ENCODE assay signal across 9 cellular contexts in genomic region chr9:34665109-34665380, GRCh38. TPM values are rescaled to one million over a fixed set of nuclear protein-coding genes. Genes with fewer than 3 reads are reported as not detected.
A peak's percentile ranks its signal among the peaks of the same experiment; 100 is the strongest.
DNase-seq lines count a peak whose midpoint lies in the region; ATAC-seq and TF ChIP-seq lines count a peak whose summit lies in the region.
"Had no signal": no experiment of that assay in that cellular context is flagged by ENCODE, and none has a peak within 500 bp of the region (broad histone marks: within the 10 kb centered on the region; RNA-seq: fewer than 3 reads in every experiment).

No MANE protein-coding gene starts in this region.

- H3K27ac Mint-ChIP-seq in CD4-positive, alpha-beta T cell = peak overlapping the region; percentile 99
- H3K27ac Mint-ChIP-seq in activated CD4-positive, alpha-beta memory T cell treated with anti-CD3 and anti-CD28 coated beads, Interleukin-2, amount 10 ng/mL, durations not matched to agents 7 days and 5 days = peak overlapping the region; percentile 80

- POLR2A ChIA-PET in CD4-positive, alpha-beta T cell (lab: Charles Lee) = interaction anchor here (0.6 to 4.7 kb wide), 8 partner anchors 8 to 452 kb away, joined by 3 to 54 read pairs (median 6); partner anchors contain the start of genes DCTN3, GALT and SIGMAR1
- POLR2A ChIA-PET in activated CD4-positive, alpha-beta memory T cell treated with anti-CD3 and anti-CD28 coated beads, Interleukin-2, amount 10 ng/mL, durations not matched to agents 7 days and 5 days (lab: Charles Lee) = interaction anchor here (0.7 to 12.4 kb wide), 12 partner anchors 8 to 1663 kb away, joined by 3 to 162 read pairs (median 3); partner anchors contain the start of genes DCTN3, DNAI1, FAM219A and GALT
- POLR2A ChIA-PET in HEK293T (lab: Yijun Ruan, JAX) = interaction anchor here (0.7 to 1.8 kb wide), 3 partner anchors 18 to 38 kb away, joined by 3 to 11 read pairs (median 3); partner anchors contain the start of genes GALT and SIGMAR1

- H3K27ac ChIP-seq in CD4-positive, alpha-beta T cell (ENCODE audit: low read depth, low read length) = peak overlapping the region; percentile 64
- H3K27ac ChIP-seq in transverse colon = peak overlapping the region; percentile 96 to 100 (median 98)

- H3K36me3 ChIP-seq in HAP-1 (replicated peaks) = no peaks in the 10 kb centered on the region
- no peaks in the 10 kb centered on the region for H3K36me3 ChIP-seq in kidney epithelial cell (ENCODE audit: control insufficient read depth, insufficient read depth, low read length)
- no peaks in the 10 kb centered on the region for H3K36me3 ChIP-seq in transverse colon

- H3K27me3 ChIP-seq in CD4-positive, alpha-beta T cell (ENCODE audit: control insufficient read depth, insufficient read depth, low read length) = no peaks in the 10 kb centered on the region
- H3K27me3 ChIP-seq in HAP-1 (ENCODE audit: low read depth) (no peaks in the 10 kb centered on the region), kidney epithelial cell (ENCODE audit: control insufficient read depth, insufficient read depth, low read length) (no peaks in the 10 kb centered on the region), transverse colon (no peaks in the 10 kb centered on the region)

- TF ChIP-seq CTCF in CD4-positive, alpha-beta T cell (IDR thresholded peaks at IDR 0.05) = no peak
- no peak for TF ChIP-seq CTCF in kidney epithelial cell (IDR thresholded peaks at IDR 0.05; ENCODE audit: insufficient read depth, low read length, poor library complexity, severe bottlenecking)
- TF ChIP-seq CTCF in transverse colon (IDR thresholded peaks at IDR 0.05) = no peak

- CTCF ChIA-PET in CD4-positive, alpha-beta T cell (lab: Charles Lee) = interaction anchor here (0.8 to 6.7 kb wide), 8 partner anchors 17 to 452 kb away, joined by 3 to 57 read pairs (median 5); partner anchors contain the start of genes GALT and SIGMAR1
- CTCF ChIA-PET in activated CD4-positive, alpha-beta memory T cell treated with anti-CD3 and anti-CD28 coated beads, Interleukin-2, amount 10 ng/mL, durations not matched to agents 7 days and 5 days (lab: Charles Lee) = interaction anchor here (0.5 to 9.6 kb wide), 7 partner anchors 17 to 598 kb away, joined by 3 to 125 read pairs (median 3); partner anchors contain the start of genes GALT, IL11RA and SIGMAR1
- CTCF ChIA-PET in HEK293T (lab: Yijun Ruan, JAX) = interaction anchor here (1.3 kb wide), 1 partner anchor 22 kb away, joined by 3 read pairs; no protein-coding TSS in a partner anchor

- H3K9me3 ChIP-seq in CD4-positive, alpha-beta T cell (ENCODE audit: control insufficient read depth, low read length) = peaks cover 7% of the 10 kb centered on the region
- no peaks in the 10 kb centered on the region for H3K9me3 ChIP-seq in HAP-1
- H3K9me3 ChIP-seq in transverse colon = no peaks in the 10 kb centered on the region

- peaks cover 7% of the 10 kb centered on the region for H3K4me1 ChIP-seq in HAP-1
- H3K4me1 ChIP-seq in transverse colon = peaks cover 10 to 17% (median 15%) of the 10 kb centered on the region in 4 donors

- H3K4me3 Mint-ChIP-seq in CD4-positive, alpha-beta T cell = peak overlapping the region; percentile 97
- peak overlapping the region; percentile 85 for H3K4me3 Mint-ChIP-seq in activated CD4-positive, alpha-beta memory T cell treated with anti-CD3 and anti-CD28 coated beads, Interleukin-2, amount 10 ng/mL, durations not matched to agents 7 days and 5 days

- 1% methylated on average over 12 of the region's 20 CpGs; no CpG with 5 or more reads in 1 of the 2 donors for WGBS in transverse colon (ENCODE audit: low coverage in 1 of 2), 2 donors

- peak overlapping the region; percentile 31 for H3K4me3 ChIP-seq in HAP-1
- H3K4me3 ChIP-seq in kidney epithelial cell (ENCODE audit: low read depth, low read length) = peak overlapping the region; percentile 56
- H3K4me3 ChIP-seq in transverse colon = peak overlapping the region; percentile 52 to 88 (median 74)

- peaks cover 5% of the 10 kb centered on the region for H3K9me3 Mint-ChIP-seq in CD4-positive, alpha-beta T cell
- peaks cover 8% of the 10 kb centered on the region for H3K9me3 Mint-ChIP-seq in activated CD4-positive, alpha-beta memory T cell treated with anti-CD3 and anti-CD28 coated beads, Interleukin-2, amount 10 ng/mL, durations not matched to agents 7 days and 5 days

- no peak for TF ChIP-seq POLR2A in transverse colon (IDR thresholded peaks at IDR 0.05)

- in situ Hi-C loops in HAP-1 (cut with MboI; ENCODE audit: low sequenced_read_pairs) = no loop called here
- in situ Hi-C loops in transverse colon (cut with MboI; ENCODE audit: low pct_ligation_motif_present in 1 of 4, low pct_unique_long_range_greater_than_20kb in 1 of 4, low sequenced_read_pairs in 3 of 4) = no loop called here

- H3K4me1 Mint-ChIP-seq in CD4-positive, alpha-beta T cell (ENCODE audit: low read depth) = peaks cover 52% of the 10 kb centered on the region
- peaks cover 50% of the 10 kb centered on the region for H3K4me1 Mint-ChIP-seq in activated CD4-positive, alpha-beta memory T cell treated with anti-CD3 and anti-CD28 coated beads, Interleukin-2, amount 10 ng/mL, durations not matched to agents 7 days and 5 days

- H3K27me3 Mint-ChIP-seq in CD4-positive, alpha-beta T cell = no peaks in the 10 kb centered on the region
- H3K27me3 Mint-ChIP-seq in activated CD4-positive, alpha-beta memory T cell treated with anti-CD3 and anti-CD28 coated beads, Interleukin-2, amount 10 ng/mL, durations not matched to agents 7 days and 5 days = no peaks in the 10 kb centered on the region

- DNase-seq in CD4-positive, alpha-beta T cell = no peak
- DNase-seq in HAP-1 (ENCODE audit: low spot score in 2 of 2) (no peak), kidney epithelial cell (ENCODE audit: low read depth) (no peak), transverse colon (no peak), HEK293T (ENCODE audit: extremely low spot score) (no peak), inferior parietal cortex (ENCODE audit: extremely low spot score) (no peak)
- no peak for DNase-seq in activated CD4-positive, alpha-beta memory T cell treated with anti-CD3 and anti-CD28 coated beads, Interleukin-2, amount 10 ng/mL, durations not matched to agents 7 days and 5 days

- peaks cover 63% of the 10 kb centered on the region for H3K36me3 Mint-ChIP-seq in CD4-positive, alpha-beta T cell (ENCODE audit: low read depth)
- peaks cover 37% of the 10 kb centered on the region for H3K36me3 Mint-ChIP-seq in activated CD4-positive, alpha-beta memory T cell treated with anti-CD3 and anti-CD28 coated beads, Interleukin-2, amount 10 ng/mL, durations not matched to agents 7 days and 5 days (ENCODE audit: low read depth)

- ATAC-seq in CD4-positive, alpha-beta T cell (ENCODE audit: poor library complexity) = no peak
- no peak for ATAC-seq in GM21367 (IDR thresholded peaks at IDR 0.05; ENCODE audit: unreplicated experiment)

- TF ChIP-seq EP300 in transverse colon (IDR thresholded peaks at IDR 0.05; ENCODE audit: low read depth) = no peak

- intact Hi-C loops in CD4-positive, alpha-beta T cell (cut with DNase I, micrococcal nuclease) = loop anchor here in 1 of 2 experiments (2.0 to 5.0 kb wide), 4 partner anchors 52 to 437 kb away; partner anchors contain the start of genes DNAI1, DNAJB5, FAM219A and RPP25L
- intact Hi-C loops in transverse colon (cut with DNase I; ENCODE audit: low total_unique reads) = no loop called here

TF ChIP-seq in HEK293T, 16 proteins besides CTCF, POLR2A, EP300 and RAD21:
- no peak for TF ChIP-seq ZNF384 (IDR thresholded peaks at IDR 0.05)

RNA-seq across cellular contexts. Expression of gene CCL27, which starts 2.6 kb away (rescaled TPM):
- total RNA-seq in CD4-positive, alpha-beta T cell = not detected
- total RNA-seq in activated CD4-positive, alpha-beta memory T cell treated with anti-CD3 and anti-CD28 coated beads, Interleukin-2, amount 10 ng/mL, durations not matched to agents 7 days and 5 days = not detected
- not detected in 2 replicates for total RNA-seq in kidney epithelial cell
- total RNA-seq in transverse colon = not detected

RNA-seq across cellular contexts. Expression of gene IL11RA, which starts 13.1 kb away (rescaled TPM):
- total RNA-seq in CD4-positive, alpha-beta T cell = 100 to 1,000 TPM; 117 TPM
- 10 to 100 TPM; 51.5 to 54.0 TPM for total RNA-seq in activated CD4-positive, alpha-beta memory T cell treated with anti-CD3 and anti-CD28 coated beads, Interleukin-2, amount 10 ng/mL, durations not matched to agents 7 days and 5 days
- total RNA-seq in kidney epithelial cell (5.9 and 11.6 TPM in 2 replicates), transverse colon (10 to 100 TPM; 27.0 to 94.6 (median 47.5) TPM)

RNA-seq across cellular contexts. Expression of gene GALT, which starts 18.6 kb away (rescaled TPM):
- 100 to 1,000 TPM; 115 TPM for total RNA-seq in CD4-positive, alpha-beta T cell
- total RNA-seq in activated CD4-positive, alpha-beta memory T cell treated with anti-CD3 and anti-CD28 coated beads, Interleukin-2, amount 10 ng/mL, durations not matched to agents 7 days and 5 days = 10 to 100 TPM; 95.2 to 95.6 TPM
- total RNA-seq in kidney epithelial cell = 34.4 and 39.4 TPM in 2 replicates
- 100 to 1,000 TPM in 2 of 4 donors, 10 to 100 TPM in 2; 73.5 to 147 (median 97.3) TPM for total RNA-seq in transverse colon

RNA-seq across cellular contexts. Expression of gene CCL19, which starts 26.0 kb away (rescaled TPM):
- total RNA-seq in CD4-positive, alpha-beta T cell = not detected
- not detected for total RNA-seq in activated CD4-positive, alpha-beta memory T cell treated with anti-CD3 and anti-CD28 coated beads, Interleukin-2, amount 10 ng/mL, durations not matched to agents 7 days and 5 days
- total RNA-seq in kidney epithelial cell (not detected in 2 replicates), transverse colon (not detected)
- total RNA-seq: HT1080 had no signal

RNA-seq across cellular contexts. Expression of gene SIGMAR1, which starts 27.5 kb away (rescaled TPM):
- total RNA-seq in CD4-positive, alpha-beta T cell = 10 to 100 TPM; 11.7 to 12.1 TPM
- total RNA-seq in activated CD4-positive, alpha-beta memory T cell treated with anti-CD3 and anti-CD28 coated beads, Interleukin-2, amount 10 ng/mL, durations not matched to agents 7 days and 5 days = 10 to 100 TPM; 53.3 to 55.5 TPM
- total RNA-seq in kidney epithelial cell (121 and 129 TPM in 2 replicates), transverse colon (100 to 1,000 TPM in 1 of 4 donors, 10 to 100 TPM in 3; 45.6 to 102 (median 62.6) TPM)
